ENCODE assay signal across 18 cellular contexts in the genomic region with DNA sequence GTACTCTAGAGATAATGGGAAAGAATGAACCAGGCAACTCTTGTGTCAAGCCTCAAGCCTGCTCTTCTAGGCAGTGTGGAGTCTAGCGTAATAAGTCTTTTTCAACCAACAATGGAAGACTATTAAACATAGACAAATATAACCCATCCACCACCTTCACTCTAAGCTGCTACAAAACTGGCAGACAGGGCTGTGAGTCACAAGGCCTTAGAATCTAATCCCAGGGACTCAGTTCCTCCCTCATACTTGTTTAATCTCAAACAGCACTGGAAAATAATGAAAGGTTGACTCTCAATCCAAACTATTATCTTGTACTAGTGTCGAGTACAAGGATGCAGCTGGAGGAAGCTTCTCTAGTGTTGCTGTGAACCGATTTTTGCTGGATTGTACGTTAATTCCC.
"Had no signal": no experiment of that assay in that cellular context is flagged by ENCODE, and none has a peak within 500 bp of the region (broad histone marks: within the 10 kb centered on the region; RNA-seq: fewer than 3 reads in every experiment).

No MANE protein-coding gene starts in this region.

- H3K27ac Mint-ChIP-seq: activated B cell treated with CpG ODN at 0.5 μM for 24 hours; activated CD4-positive, alpha-beta T cell treated with anti-CD3 and anti-CD28 coated beads, Interleukin-2, amount 10 ng/mL, durations not matched to agents 24 days and 14 days; activated CD8-positive, alpha-beta T cell treated with anti-CD3 and anti-CD28 coated beads, Interleukin-2, amount 10 ng/mL, durations not matched to agents 7 days and 5 days; activated naive CD8-positive, alpha-beta T cell treated with anti-CD3 and anti-CD28 coated beads for 36 hours; neural progenitor cell had no signal

- H3K4me3 Mint-ChIP-seq: activated B cell treated with CpG ODN at 0.5 μM for 24 hours; activated CD4-positive, alpha-beta T cell treated with anti-CD3 and anti-CD28 coated beads, Interleukin-2, amount 10 ng/mL, durations not matched to agents 24 days and 14 days; activated CD8-positive, alpha-beta T cell treated with anti-CD3 and anti-CD28 coated beads, Interleukin-2, amount 10 ng/mL, durations not matched to agents 7 days and 5 days; activated naive CD8-positive, alpha-beta T cell treated with anti-CD3 and anti-CD28 coated beads for 36 hours; naive B cell; neural progenitor cell had no signal

- H3K9me3 ChIP-seq: lower lobe of right lung, thoracic aorta, upper lobe of right lung had no signal

- H3K4me3 ChIP-seq: lower lobe of right lung, neural progenitor cell, thoracic aorta, upper lobe of right lung had no signal

- DNase-seq: activated B cell treated with CpG ODN at 0.5 μM for 24 hours; activated CD4-positive, alpha-beta T cell treated with anti-CD3 and anti-CD28 coated beads, Interleukin-2, amount 10 ng/mL, durations not matched to agents 24 days and 14 days; activated CD8-positive, alpha-beta memory T cell treated with anti-CD3 and anti-CD28 coated beads, Interleukin-2, amount 50 U/mL, for 4 hours; activated CD8-positive, alpha-beta T cell treated with anti-CD3 and anti-CD28 coated beads, Interleukin-2, amount 10 ng/mL, durations not matched to agents 7 days and 5 days; activated naive CD8-positive, alpha-beta T cell treated with anti-CD3 and anti-CD28 coated beads for 36 hours; activated T-cell treated with anti-CD3 and anti-CD28 coated beads, Interleukin-2, amount 50 U/mL, for 48 hours; anterior cingulate cortex; foreskin keratinocyte; glutamatergic neuron; lower lobe of right lung; naive B cell; stimulated activated CD4-positive, alpha-beta T cell treated with anti-CD3 and anti-CD28 coated beads, Interleukin-12 subunit alpha, Interleukin-12 subunit beta, amount 100 ng/mL, for 4 hours; stimulated activated CD4-positive, alpha-beta T cell treated with anti-CD3 and anti-CD28 coated beads, Interleukin-2, amount 100 ng/mL, for 24 hours; SW 1271; upper lobe of right lung had no signal

- ATAC-seq: activated CD8-positive, alpha-beta T cell treated with anti-CD3 and anti-CD28 coated beads, Interleukin-2, amount 10 ng/mL, durations not matched to agents 7 days and 5 days; foreskin keratinocyte; lower lobe of right lung; sciatic nerve; upper lobe of right lung had no signal

- H3K4me1 Mint-ChIP-seq: activated B cell treated with CpG ODN at 0.5 μM for 24 hours; activated CD4-positive, alpha-beta T cell treated with anti-CD3 and anti-CD28 coated beads, Interleukin-2, amount 10 ng/mL, durations not matched to agents 24 days and 14 days; activated naive CD8-positive, alpha-beta T cell treated with anti-CD3 and anti-CD28 coated beads for 36 hours; naive B cell; neural progenitor cell had no signal

- H3K9me3 Mint-ChIP-seq: activated B cell treated with CpG ODN at 0.5 μM for 24 hours; activated CD4-positive, alpha-beta T cell treated with anti-CD3 and anti-CD28 coated beads, Interleukin-2, amount 10 ng/mL, durations not matched to agents 24 days and 14 days; activated naive CD8-positive, alpha-beta T cell treated with anti-CD3 and anti-CD28 coated beads for 36 hours; naive B cell; neural progenitor cell had no signal

- H3K27me3 Mint-ChIP-seq: activated B cell treated with CpG ODN at 0.5 μM for 24 hours; activated CD4-positive, alpha-beta T cell treated with anti-CD3 and anti-CD28 coated beads, Interleukin-2, amount 10 ng/mL, durations not matched to agents 24 days and 14 days; activated naive CD8-positive, alpha-beta T cell treated with anti-CD3 and anti-CD28 coated beads for 36 hours; naive B cell had no signal

- H3K4me1 ChIP-seq: foreskin keratinocyte, lower lobe of right lung, neural progenitor cell, upper lobe of right lung had no signal

- H3K27me3 ChIP-seq: foreskin keratinocyte, neural progenitor cell, upper lobe of right lung had no signal

- H3K27ac ChIP-seq: foreskin keratinocyte, lower lobe of right lung, neural progenitor cell, thoracic aorta, upper lobe of right lung had no signal
